Comparison of ENCODE assay signal across 28 cellular contexts in the genomic region with DNA sequence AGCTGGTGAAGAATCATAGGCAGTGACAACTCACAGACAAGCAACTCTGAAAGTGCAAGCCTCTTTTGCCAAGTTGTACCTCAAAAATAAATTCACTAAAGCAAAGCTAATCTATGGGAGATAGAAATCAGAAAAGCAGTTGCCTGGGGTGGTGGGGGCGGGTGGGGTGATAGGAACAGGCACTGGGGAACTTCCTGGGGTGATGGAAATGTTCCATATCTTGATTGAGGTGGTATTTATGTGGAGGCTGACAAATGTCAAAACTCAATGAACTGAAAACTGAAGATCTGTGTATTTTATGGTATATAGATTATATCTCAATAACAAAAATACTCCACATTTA. TPM values are rescaled to one million over a fixed set of nuclear protein-coding genes. Genes with fewer than 3 reads are reported as not detected.
DNase-seq lines count a peak whose midpoint lies in the region; ATAC-seq, FAIRE-seq and TF ChIP-seq lines count a peak whose summit lies in the region.
"Had no signal": no experiment of that assay in that cellular context is flagged by ENCODE, and none has a peak within 500 bp of the region (broad histone marks: within the 10 kb centered on the region; RNA-seq: fewer than 3 reads in every experiment).

No MANE protein-coding gene starts in this region.

- FAIRE-seq in HTR-8/SVneo (lab: Jason Lieb, UNC) = peak; percentile 36
- FAIRE-seq: D721Med, islet of Langerhans, TTC549 had no signal

- no peak overlapping the region for H3K4me3 ChIP-seq in coronary artery
- H3K4me3 ChIP-seq: Peyer's patch, testis, uterus had no signal

- H3K36me3 Mint-ChIP-seq in activated CD4-positive, alpha-beta T cell treated with anti-CD3 and anti-CD28 coated beads for 36 hours (ENCODE audit: low read depth) = no peaks in the 10 kb centered on the region
- peaks cover 3% of the 10 kb centered on the region for H3K36me3 Mint-ChIP-seq in activated T-helper 2 cell treated with anti-CD3 and anti-CD28 coated beads, Interferon-gamma antibody, Interleukin-2, Interleukin-4, amounts not matched to agents 10 μg/mL and 5 μg/mL and 100 μg/mL, durations not matched to agents 14 hours and 24 hours and 36 hours (ENCODE audit: low read depth)
- peaks cover 10% of the 10 kb centered on the region for H3K36me3 Mint-ChIP-seq in nephron progenitor cell (ENCODE audit: low read depth)
- H3K36me3 Mint-ChIP-seq: naive thymus-derived CD8-positive, alpha-beta T cell; stimulated activated effector memory CD8-positive, alpha-beta T cell treated with anti-CD3 and anti-CD28 coated beads, Interleukin-12 subunit alpha, Interleukin-12 subunit beta, amount 100 ng/mL, for 72 hours had no signal

- H3K27me3 Mint-ChIP-seq in activated CD4-positive, alpha-beta T cell treated with anti-CD3 and anti-CD28 coated beads for 36 hours = peaks cover 2% of the 10 kb centered on the region
- peaks cover 7% of the 10 kb centered on the region for H3K27me3 Mint-ChIP-seq in activated T-helper 2 cell treated with anti-CD3 and anti-CD28 coated beads, Interferon-gamma antibody, Interleukin-2, Interleukin-4, amounts not matched to agents 10 μg/mL and 5 μg/mL and 100 μg/mL, durations not matched to agents 14 hours and 24 hours and 36 hours (ENCODE audit: low read depth)
- no peaks in the 10 kb centered on the region for H3K27me3 Mint-ChIP-seq in nephron progenitor cell (ENCODE audit: low read depth, poor library complexity)

- DNase-seq in activated CD4-positive, alpha-beta T cell treated with anti-CD3 and anti-CD28 coated beads for 36 hours = peak; percentile 48
- no peak for DNase-seq in activated CD4-positive, alpha-beta T cell treated with anti-CD3 and anti-CD28 coated beads for 4 hours
- DNase-seq in HTR-8/SVneo (ENCODE audit: insufficient read length, low spot score) = no peak
- no peak for DNase-seq in activated T-helper 2 cell treated with anti-CD3 and anti-CD28 coated beads, Interferon-gamma antibody, Interleukin-2, Interleukin-4, amounts not matched to agents 10 μg/mL and 5 μg/mL and 100 μg/mL, durations not matched to agents 14 hours and 24 hours and 36 hours (ENCODE audit: low spot score)
- no peak for DNase-seq in nephron progenitor cell
- no peak for DNase-seq in DMS53 (lab: John Stamatoyannopoulos, UW)
- DNase-seq in kidney tubule cell (ENCODE audit: low spot score) = no peak
- no peak for DNase-seq in coronary artery (ENCODE audit: low spot score)
- DNase-seq: activated CD4-positive, alpha-beta T cell treated with anti-CD3 and anti-CD28 coated beads for 48 hours; activated gamma-delta T cell treated with Interleukin-2 at 50 U/mL for 16 hours; AML-193; CD4-positive, alpha-beta T cell; H9; left ventricle myocardium superior; naive thymus-derived CD8-positive, alpha-beta T cell; NCI-H1048; NCI-H187; NCI-H524; right cardiac atrium; SIG-M5; stimulated activated CD4-positive, alpha-beta T cell treated with anti-CD3 and anti-CD28 coated beads, Interleukin-4, amount 100 ng/mL, for 24 hours; testis; uterus had no signal

- no peaks in the 10 kb centered on the region for H3K9me3 Mint-ChIP-seq in activated CD4-positive, alpha-beta T cell treated with anti-CD3 and anti-CD28 coated beads for 36 hours (ENCODE audit: low read depth)
- no peaks in the 10 kb centered on the region for H3K9me3 Mint-ChIP-seq in activated T-helper 2 cell treated with anti-CD3 and anti-CD28 coated beads, Interferon-gamma antibody, Interleukin-2, Interleukin-4, amounts not matched to agents 10 μg/mL and 5 μg/mL and 100 μg/mL, durations not matched to agents 14 hours and 24 hours and 36 hours
- no peaks in the 10 kb centered on the region for H3K9me3 Mint-ChIP-seq in nephron progenitor cell
- H3K9me3 Mint-ChIP-seq: CD4-positive, alpha-beta T cell; H9; stimulated activated effector memory CD8-positive, alpha-beta T cell treated with anti-CD3 and anti-CD28 coated beads, Interleukin-12 subunit alpha, Interleukin-12 subunit beta, amount 100 ng/mL, for 72 hours had no signal

- H3K4me3 Mint-ChIP-seq in activated CD4-positive, alpha-beta T cell treated with anti-CD3 and anti-CD28 coated beads for 36 hours = no peak overlapping the region
- peak overlapping the region; percentile 30 for H3K4me3 Mint-ChIP-seq in activated T-helper 2 cell treated with anti-CD3 and anti-CD28 coated beads, Interferon-gamma antibody, Interleukin-2, Interleukin-4, amounts not matched to agents 10 μg/mL and 5 μg/mL and 100 μg/mL, durations not matched to agents 14 hours and 24 hours and 36 hours (ENCODE audit: low read depth)
- H3K4me3 Mint-ChIP-seq in nephron progenitor cell = no peak overlapping the region
- H3K4me3 Mint-ChIP-seq: CD4-positive, alpha-beta T cell; H9; naive thymus-derived CD8-positive, alpha-beta T cell; stimulated activated effector memory CD8-positive, alpha-beta T cell treated with anti-CD3 and anti-CD28 coated beads, Interleukin-12 subunit alpha, Interleukin-12 subunit beta, amount 100 ng/mL, for 72 hours had no signal

- no peak overlapping the region for H3K27ac ChIP-seq in coronary artery
- H3K27ac ChIP-seq: Peyer's patch, uterus had no signal

- peak; percentile 57 for ATAC-seq in activated CD4-positive, alpha-beta T cell treated with anti-CD3 and anti-CD28 coated beads for 36 hours
- ATAC-seq: left ventricle myocardium superior; naive thymus-derived CD8-positive, alpha-beta T cell; right cardiac atrium had no signal

- intact Hi-C loops in activated CD4-positive, alpha-beta T cell treated with anti-CD3 and anti-CD28 coated beads for 36 hours (cut with DNase I, micrococcal nuclease) = no loop called here
- intact Hi-C loops in activated T-helper 2 cell treated with anti-CD3 and anti-CD28 coated beads, Interferon-gamma antibody, Interleukin-2, Interleukin-4, amounts not matched to agents 10 μg/mL and 5 μg/mL and 100 μg/mL, durations not matched to agents 14 hours and 24 hours and 36 hours (cut with micrococcal nuclease) = loop anchor here (1.0 to 5.0 kb wide), 11 partner anchors 13 to 331 kb away; no protein-coding TSS in a partner anchor

- CTCF ChIA-PET in activated CD4-positive, alpha-beta T cell treated with anti-CD3 and anti-CD28 coated beads for 36 hours (lab: Charles Lee) = no interaction called here

- peaks cover 20% of the 10 kb centered on the region for H3K4me1 Mint-ChIP-seq in activated CD4-positive, alpha-beta T cell treated with anti-CD3 and anti-CD28 coated beads for 36 hours
- H3K4me1 Mint-ChIP-seq in activated T-helper 2 cell treated with anti-CD3 and anti-CD28 coated beads, Interferon-gamma antibody, Interleukin-2, Interleukin-4, amounts not matched to agents 10 μg/mL and 5 μg/mL and 100 μg/mL, durations not matched to agents 14 hours and 24 hours and 36 hours (ENCODE audit: low read depth) = peaks cover 35% of the 10 kb centered on the region
- peaks cover 46% of the 10 kb centered on the region for H3K4me1 Mint-ChIP-seq in nephron progenitor cell

- H3K27ac Mint-ChIP-seq in activated CD4-positive, alpha-beta T cell treated with anti-CD3 and anti-CD28 coated beads for 36 hours = peak overlapping the region; percentile 35
- peak overlapping the region; percentile 90 for H3K27ac Mint-ChIP-seq in activated T-helper 2 cell treated with anti-CD3 and anti-CD28 coated beads, Interferon-gamma antibody, Interleukin-2, Interleukin-4, amounts not matched to agents 10 μg/mL and 5 μg/mL and 100 μg/mL, durations not matched to agents 14 hours and 24 hours and 36 hours
- peak overlapping the region; percentile 30 for H3K27ac Mint-ChIP-seq in nephron progenitor cell
- H3K27ac Mint-ChIP-seq: CD4-positive, alpha-beta T cell; naive thymus-derived CD8-positive, alpha-beta T cell; stimulated activated effector memory CD8-positive, alpha-beta T cell treated with anti-CD3 and anti-CD28 coated beads, Interleukin-12 subunit alpha, Interleukin-12 subunit beta, amount 100 ng/mL, for 72 hours had no signal

- TF ChIP-seq CTCF in nephron progenitor cell (IDR thresholded peaks at IDR 0.05) = no peak
- TF ChIP-seq CTCF in coronary artery (IDR thresholded peaks at IDR 0.05) = no peak

- POLR2A ChIA-PET in activated CD4-positive, alpha-beta T cell treated with anti-CD3 and anti-CD28 coated beads for 36 hours (lab: Charles Lee) = no interaction called here

RNA-seq across cellular contexts. Expression of a gene that starts 52.3 kb away (rescaled TPM):
- total RNA-seq in activated CD4-positive, alpha-beta T cell treated with anti-CD3 and anti-CD28 coated beads for 36 hours = 1 to 10 TPM; 2.2 to 2.7 TPM
- 22.1 and 22.7 TPM in 2 replicates for total RNA-seq in activated T-helper 2 cell treated with anti-CD3 and anti-CD28 coated beads, Interferon-gamma antibody, Interleukin-2, Interleukin-4, amounts not matched to agents 10 μg/mL and 5 μg/mL and 100 μg/mL, durations not matched to agents 14 hours and 24 hours and 36 hours

Comparison
In these comparisons a context has a peak if more than half of its experiments do, and no peak if none do; other contexts are left out.
1. H3K27ac Mint-ChIP-seq: peak in every context shown above with its lines; median percentile 90 in activated T-helper 2 cell treated with anti-CD3 and anti-CD28 coated beads, Interferon-gamma antibody, Interleukin-2, Interleukin-4, amounts not matched to agents 10 μg/mL and 5 μg/mL and 100 μg/mL, durations not matched to agents 14 hours and 24 hours and 36 hours; 35 in activated CD4-positive, alpha-beta T cell treated with anti-CD3 and anti-CD28 coated beads for 36 hours; 30 in nephron progenitor cell.